Comparison of ENCODE assay signal across 9 cellular contexts in genomic region chr4:155582971-155583437, GRCh38.
DNase-seq lines count a peak whose midpoint lies in the region; TF ChIP-seq lines count a peak whose summit lies in the region.
"Had no signal": no experiment of that assay in that cellular context is flagged by ENCODE, and none has a peak within 500 bp of the region (broad histone marks: within the 10 kb centered on the region; RNA-seq: fewer than 3 reads in every experiment).

No MANE protein-coding gene starts in this region.

- H3K9me3 Mint-ChIP-seq in osteocyte (ENCODE audit: unreplicated experiment): no peaks in the 10 kb centered on the region

- intact Hi-C loops in left ventricle myocardium inferior (cut with micrococcal nuclease): no loop called here
- intact Hi-C loops in posterior vena cava (cut with DNase I): no loop called here

- peaks cover 9% of the 10 kb centered on the region for H3K4me1 Mint-ChIP-seq in osteocyte (ENCODE audit: unreplicated experiment)

- H3K4me1 ChIP-seq in left ventricle myocardium inferior (peaks cover 19% of the 10 kb centered on the region), right atrium auricular region (peaks cover 0 to 13% of the 10 kb centered on the region in 2 donors)
- H3K4me1 ChIP-seq: gastrocnemius medialis had no signal

- TF ChIP-seq CTCF in left ventricle myocardium inferior (IDR thresholded peaks at IDR 0.05; ENCODE audit: borderline replicate concordance) (no peak), right atrium auricular region (IDR thresholded peaks at IDR 0.05) (no peak), fibroblast of the aortic adventitia (IDR thresholded peaks at IDR 0.05; ENCODE audit: insufficient read depth, low read length) (no peak), osteocyte (IDR thresholded peaks at IDR 0.05) (no peak)

- DNase-seq in left ventricle myocardium inferior (no peak), right atrium auricular region (ENCODE audit: low spot score) (no peak), RPMI7951 (ENCODE audit: low read depth) (peak; percentile 54), fibroblast of the aortic adventitia (ENCODE audit: low read depth) (peak; percentile 61), posterior vena cava (ENCODE audit: low spot score) (no peak), DMS79 (lab: John Stamatoyannopoulos, UW) (no peak), mucosa of gallbladder (ENCODE audit: low spot score) (no peak), osteocyte (ENCODE audit: extremely low spot score, unreplicated experiment) (no peak)
- DNase-seq: gastrocnemius medialis had no signal

- H3K9me3 ChIP-seq in left ventricle myocardium inferior (replicated peaks) (no peaks in the 10 kb centered on the region), right atrium auricular region (no peaks in the 10 kb centered on the region)
- H3K9me3 ChIP-seq: gastrocnemius medialis had no signal

- H3K27ac ChIP-seq in left ventricle myocardium inferior (replicated peaks) (peak overlapping the region; percentile 28), right atrium auricular region (no peak overlapping the region)
- H3K27ac ChIP-seq: gastrocnemius medialis had no signal

- peaks cover 2% of the 10 kb centered on the region for H3K27me3 Mint-ChIP-seq in osteocyte (ENCODE audit: unreplicated experiment)

- no peak overlapping the region for H3K4me3 Mint-ChIP-seq in osteocyte (ENCODE audit: unreplicated experiment)

- no peaks in the 10 kb centered on the region for H3K27me3 ChIP-seq in left ventricle myocardium inferior (ENCODE audit: low read depth)
- H3K27me3 ChIP-seq in right atrium auricular region: no peaks in the 10 kb centered on the region
- H3K27me3 ChIP-seq: gastrocnemius medialis had no signal

- H3K4me3 ChIP-seq in left ventricle myocardium inferior (no peak overlapping the region), right atrium auricular region (no peak overlapping the region), fibroblast of the aortic adventitia (ENCODE audit: low read depth, low read length) (no peak overlapping the region)
- H3K4me3 ChIP-seq: gastrocnemius medialis had no signal

- H3K27ac Mint-ChIP-seq in osteocyte (ENCODE audit: unreplicated experiment): no peak overlapping the region

- H3K36me3 Mint-ChIP-seq in osteocyte (ENCODE audit: unreplicated experiment): no peaks in the 10 kb centered on the region

- H3K36me3 ChIP-seq in left ventricle myocardium inferior (no peaks in the 10 kb centered on the region), right atrium auricular region (no peaks in the 10 kb centered on the region)
- H3K36me3 ChIP-seq: gastrocnemius medialis had no signal

Comparison
In these comparisons a context has a peak if more than half of its experiments do, and no peak if none do; other contexts are left out.
1. DNase-seq: peak in RPMI7951 (single experiment) and fibroblast of the aortic adventitia (single experiment); none in left ventricle myocardium inferior (single experiment), right atrium auricular region (single experiment), posterior vena cava (single experiment), DMS79 (single experiment), mucosa of gallbladder (single experiment) and osteocyte (single experiment).